In the genomic region with DNA sequence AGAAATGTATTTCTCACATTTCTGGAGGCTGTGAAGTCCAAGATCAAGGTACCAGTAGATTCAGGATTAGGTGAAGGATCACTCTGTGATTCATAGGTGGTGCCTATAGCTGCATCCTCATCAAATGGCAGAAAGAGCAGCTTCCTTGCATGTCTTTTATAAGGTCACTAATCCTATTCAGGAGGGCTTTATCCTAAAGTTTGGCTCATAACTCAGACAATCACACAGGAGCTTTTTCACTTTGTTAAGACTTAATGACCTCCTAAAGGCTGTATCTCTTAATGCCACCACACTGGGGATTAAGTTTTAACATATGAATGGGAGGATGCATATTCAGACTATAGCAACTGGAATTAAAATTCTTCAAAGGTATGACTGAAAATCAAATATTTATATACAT, we compare ENCODE assay signal across 23 cellular contexts.
"Had no signal": no experiment of that assay in that cellular context is flagged by ENCODE, and none has a peak within 500 bp of the region (broad histone marks: within the 10 kb centered on the region; RNA-seq: fewer than 3 reads in every experiment).

No MANE protein-coding gene starts in this region.

- H3K4me3 ChIP-seq: stomach, suprapubic skin, testis, thoracic aorta, thyroid gland, tibial artery, tibial nerve, transverse colon, upper lobe of left lung, upper lobe of right lung, uterus, vagina had no signal

- H3K36me3 ChIP-seq: stomach, suprapubic skin, thoracic aorta, thyroid gland, tibial artery, tibial nerve, transverse colon, upper lobe of left lung, upper lobe of right lung, uterus, vagina had no signal

- DNase-seq: stimulated activated CD4-positive, alpha-beta T cell treated with anti-CD3 and anti-CD28 coated beads, Interleukin-4, amount 100 ng/mL, for 1 hour; stimulated activated CD4-positive, alpha-beta T cell treated with anti-CD3 and anti-CD28 coated beads, Interleukin-4, amount 100 ng/mL, for 24 hours; stimulated activated CD4-positive, alpha-beta T cell treated with anti-CD3 and anti-CD28 coated beads, Interleukin-4, amount 100 ng/mL, for 4 hours; stimulated activated CD8-positive, alpha-beta memory T cell treated with anti-CD3 and anti-CD28 coated beads, Interleukin-4, amount 100 ng/mL, for 48 hours; stimulated activated naive B cell treated with anti-CD40 and anti-IgM and Interleukin-4, amounts not matched to agents 10 μg/mL and 1 μg/mL and 100 μg/mL, for 72 hours; stimulated activated naive CD4-positive, alpha-beta T cell; stimulated activated naive CD4-positive, alpha-beta T cell treated with Interleukin-2 at 50 U/mL for 16 hours; stimulated activated naive CD8-positive, alpha-beta T cell treated with anti-CD3 and anti-CD28 coated beads, Interleukin-15, amount 100 ng/mL, for 72 hours; stimulated activated naive CD8-positive, alpha-beta T cell treated with anti-CD3 and anti-CD28 coated beads, Interleukin-15, Interleukin-2, amounts not matched to agents 100 U/mL and 50 U/mL, for 24 hours; stomach; substantia nigra; testis; thyroid gland; tibial artery; transverse colon; trophoblast cell; upper lobe of left lung; upper lobe of right lung; uterus had no signal

- H3K9me3 ChIP-seq: suprapubic skin, testis, thoracic aorta, thyroid gland, tibial artery, tibial nerve, transverse colon, upper lobe of right lung, uterus, vagina had no signal

- H3K4me1 ChIP-seq: stomach, suprapubic skin, testis, thyroid gland, tibial artery, tibial nerve, transverse colon, upper lobe of left lung, upper lobe of right lung, uterus, vagina had no signal

- H3K27me3 ChIP-seq: stomach, suprapubic skin, testis, thyroid gland, tibial artery, tibial nerve, transverse colon, upper lobe of left lung, upper lobe of right lung, uterus, vagina had no signal
